In genomic region chr1:18936471-18936813, GRCh38 we compare ENCODE assay signal across 30 cellular contexts. TPM values are rescaled to one million over a fixed set of nuclear protein-coding genes. Genes with fewer than 3 reads are reported as not detected.
DNase-seq lines count a peak whose midpoint lies in the region; ATAC-seq and TF ChIP-seq lines count a peak whose summit lies in the region.
"Had no signal": no experiment of that assay in that cellular context is flagged by ENCODE, and none has a peak within 500 bp of the region (broad histone marks: within the 10 kb centered on the region; RNA-seq: fewer than 3 reads in every experiment).

No MANE protein-coding gene starts in this region.

- H3K79me2 ChIP-seq in trophoblast cell (ENCODE audit: control insufficient read depth, insufficient read depth, low read length, poor library complexity): peaks cover 4% of the 10 kb centered on the region

- H3K27me3 ChIP-seq in Panc1 (ENCODE audit: control insufficient read depth, insufficient read depth, low read length): no peaks in the 10 kb centered on the region
- no peaks in the 10 kb centered on the region for H3K27me3 ChIP-seq in trophoblast cell (ENCODE audit: insufficient read depth, low read length)
- H3K27me3 ChIP-seq: heart right ventricle had no signal

- no peak overlapping the region for H2BK5ac ChIP-seq in trophoblast cell (ENCODE audit: low read depth, low read length, poor library complexity)

- no peak for ATAC-seq in Panc1
- ATAC-seq in HG03139 (IDR thresholded peaks at IDR 0.05; ENCODE audit: unreplicated experiment): no peak
- no peak for ATAC-seq in HG02840 (IDR thresholded peaks at IDR 0.05; ENCODE audit: low FRiP score, unreplicated experiment)
- no peak for ATAC-seq in GM18502 (IDR thresholded peaks at IDR 0.05; ENCODE audit: poor library complexity, unreplicated experiment)
- ATAC-seq: CD8-positive, alpha-beta T cell; GM23338; heart right ventricle; mucosa of descending colon; stimulated activated naive CD8-positive, alpha-beta T cell treated with anti-CD3 and anti-CD28 coated beads, Interleukin-15, amount 100 ng/mL, for 72 hours had no signal

- H3K27ac Mint-ChIP-seq in activated naive CD4-positive, alpha-beta T cell treated with anti-CD3 and anti-CD28 coated beads, Interleukin-2, amount 50 U/mL, for 24 hours: peak overlapping the region; percentile 23
- no peak overlapping the region for H3K27ac Mint-ChIP-seq in activated naive CD4-positive, alpha-beta T cell treated with anti-CD3 and anti-CD28 coated beads, Interleukin-2, amount 10 ng/mL, durations not matched to agents 7 days and 5 days
- H3K27ac Mint-ChIP-seq: CD8-positive, alpha-beta T cell; GM23338; nephron progenitor cell had no signal

- no peak overlapping the region for H4K8ac ChIP-seq in trophoblast cell (ENCODE audit: low read depth, low read length)

- no peak overlapping the region for H3K14ac ChIP-seq in trophoblast cell (ENCODE audit: low read length)

- CTCF ChIA-PET in activated naive CD4-positive, alpha-beta T cell treated with anti-CD3 and anti-CD28 coated beads, Interleukin-2, amount 10 ng/mL, durations not matched to agents 7 days and 5 days (lab: Charles Lee): no interaction called here
- CTCF ChIA-PET in Panc1 (lab: Charles Lee): no interaction called here

- H3K27me3 Mint-ChIP-seq in activated naive CD4-positive, alpha-beta T cell treated with anti-CD3 and anti-CD28 coated beads, Interleukin-2, amount 50 U/mL, for 24 hours: no peaks in the 10 kb centered on the region
- no peaks in the 10 kb centered on the region for H3K27me3 Mint-ChIP-seq in activated naive CD4-positive, alpha-beta T cell treated with anti-CD3 and anti-CD28 coated beads, Interleukin-2, amount 10 ng/mL, durations not matched to agents 7 days and 5 days
- H3K27me3 Mint-ChIP-seq: stimulated activated naive CD8-positive, alpha-beta T cell treated with anti-CD3 and anti-CD28 coated beads, Interleukin-15, amount 100 ng/mL, for 72 hours had no signal

- no peak overlapping the region for H2BK12ac ChIP-seq in trophoblast cell (ENCODE audit: low read length)

- H3K4ac ChIP-seq in trophoblast cell (ENCODE audit: low read depth, low read length): no peak overlapping the region

- H3K23ac ChIP-seq in trophoblast cell (ENCODE audit: low read length): no peak overlapping the region

- H3K4me3 ChIP-seq in Panc1 (ENCODE audit: low read depth in 2 of 2, low read length in 2 of 2) (no peak overlapping the region), trophoblast cell (ENCODE audit: low read depth, low read length) (no peak overlapping the region)
- H3K4me3 ChIP-seq: A549, GM23338, heart right ventricle, mucosa of descending colon, PC-9, thoracic aorta had no signal

- peaks cover 13% of the 10 kb centered on the region for H3K79me1 ChIP-seq in trophoblast cell (ENCODE audit: low read length)

- no peaks in the 10 kb centered on the region for H3K36me3 ChIP-seq in Panc1 (ENCODE audit: control insufficient read depth, insufficient read depth, low read length)
- no peaks in the 10 kb centered on the region for H3K36me3 ChIP-seq in trophoblast cell (ENCODE audit: control insufficient read depth in 1 of 2, insufficient read depth in 2 of 2, low read length in 2 of 2)
- H3K36me3 ChIP-seq: heart right ventricle had no signal

- no peak overlapping the region for H3K4me3 Mint-ChIP-seq in activated naive CD4-positive, alpha-beta T cell treated with anti-CD3 and anti-CD28 coated beads, Interleukin-2, amount 50 U/mL, for 24 hours
- H3K4me3 Mint-ChIP-seq in activated naive CD4-positive, alpha-beta T cell treated with anti-CD3 and anti-CD28 coated beads, Interleukin-2, amount 10 ng/mL, durations not matched to agents 7 days and 5 days: no peak overlapping the region
- H3K4me3 Mint-ChIP-seq: CD8-positive, alpha-beta T cell; GM23338; nephron progenitor cell; stimulated activated naive CD8-positive, alpha-beta T cell treated with anti-CD3 and anti-CD28 coated beads, Interleukin-15, amount 100 ng/mL, for 72 hours had no signal

- H3K9me3 ChIP-seq in Panc1 (ENCODE audit: control insufficient read depth, insufficient read depth, low read depth, low read length) (no peaks in the 10 kb centered on the region), trophoblast cell (ENCODE audit: insufficient read depth, low read depth, low read length) (peaks cover 4% of the 10 kb centered on the region)
- H3K9me3 ChIP-seq: A549, heart right ventricle, mucosa of descending colon, thoracic aorta had no signal

- H4K12ac ChIP-seq in trophoblast cell (ENCODE audit: low read depth, low read length): no peak overlapping the region

- no peak overlapping the region for H4K91ac ChIP-seq in trophoblast cell (ENCODE audit: low read depth, low read length)

- no peak for DNase-seq in activated naive CD4-positive, alpha-beta T cell treated with anti-CD3 and anti-CD28 coated beads, Interleukin-2, amount 10 ng/mL, durations not matched to agents 7 days and 5 days
- DNase-seq in Panc1 (ENCODE audit: low read depth, low spot score) (no peak), epithelial cell of prostate (ENCODE audit: low read depth, low spot score) (no peak), trophoblast cell (peak; percentile 46 to 74)
- DNase-seq: activated CD4-positive, alpha-beta T cell treated with anti-CD3 and anti-CD28 coated beads for 4 hours; activated gamma-delta T cell; activated T-cell treated with anti-CD3 and anti-CD28 coated beads, Interleukin-2, amount 50 U/mL, for 1 hour; CD8-positive, alpha-beta T cell; central memory CD4-positive, alpha-beta T cell; EL; heart right ventricle; NCI-H1105 treated with DMSO at 0.1 percent for 48 hours; NCI-H1930; NCI-H2227 treated with DMSO at 0.1 percent for 48 hours; NCI-H526 treated with DMSO at 0.1 percent for 48 hours; nephron progenitor cell; NK-92 treated with Interleukin-12 subunit alpha and Interleukin-12 subunit beta, amount 100 ng/mL, for 24 hours; PC-9; SHP77 treated with DMSO at 0.1 percent for 48 hours; stimulated activated CD4-positive, alpha-beta T cell treated with anti-CD3 and anti-CD28 coated beads, Interleukin-1b, Interleukin-23, amount 100 ng/mL, for 48 hours; stimulated activated naive CD8-positive, alpha-beta T cell treated with anti-CD3 and anti-CD28 coated beads, Interleukin-15, amount 100 ng/mL, for 72 hours had no signal

- no peak overlapping the region for H3K4me2 ChIP-seq in trophoblast cell (ENCODE audit: low read length)
- H3K4me2 ChIP-seq: A549, GM23338, PC-9 had no signal

- no peak overlapping the region for H2AK5ac ChIP-seq in trophoblast cell (ENCODE audit: low read length)

- WGBS in trophoblast cell (ENCODE audit: extremely low coverage, insufficient coverage, insufficient read length): no CpG with 5 or more reads among the region's 3 CpGs

- no peak overlapping the region for H3K18ac ChIP-seq in trophoblast cell (ENCODE audit: low read length)

- in situ Hi-C loops in Panc1 (cut with HindIII; ENCODE audit: low pct_unique_long_range_greater_than_20kb, low sequenced_read_pairs): no loop called here

- no peak overlapping the region for H2BK120ac ChIP-seq in trophoblast cell (ENCODE audit: insufficient read depth, low read length, poor library complexity)

- H2AFZ ChIP-seq in trophoblast cell (ENCODE audit: insufficient read depth, low read length, poor library complexity): no peak overlapping the region
- H2AFZ ChIP-seq: GM23338, parathyroid adenoma, PC-9 had no signal

- POLR2A ChIA-PET in Panc1 (lab: Charles Lee): no interaction called here

- peaks cover 85% of the 10 kb centered on the region for H3K4me1 Mint-ChIP-seq in activated naive CD4-positive, alpha-beta T cell treated with anti-CD3 and anti-CD28 coated beads, Interleukin-2, amount 50 U/mL, for 24 hours
- peaks cover 19% of the 10 kb centered on the region for H3K4me1 Mint-ChIP-seq in activated naive CD4-positive, alpha-beta T cell treated with anti-CD3 and anti-CD28 coated beads, Interleukin-2, amount 10 ng/mL, durations not matched to agents 7 days and 5 days

- H3K4me1 ChIP-seq in Panc1 (ENCODE audit: control insufficient read depth, insufficient read depth, low read length) (peaks cover 100% of the 10 kb centered on the region), trophoblast cell (ENCODE audit: control insufficient read depth in 1 of 2, insufficient read depth in 2 of 2, low read length in 2 of 2) (peaks cover 33 to 50% of the 10 kb centered on the region in 2 experiments)

- no peaks in the 10 kb centered on the region for H3K9me3 Mint-ChIP-seq in activated naive CD4-positive, alpha-beta T cell treated with anti-CD3 and anti-CD28 coated beads, Interleukin-2, amount 50 U/mL, for 24 hours
- H3K9me3 Mint-ChIP-seq in activated naive CD4-positive, alpha-beta T cell treated with anti-CD3 and anti-CD28 coated beads, Interleukin-2, amount 10 ng/mL, durations not matched to agents 7 days and 5 days: no peaks in the 10 kb centered on the region
- H3K9me3 Mint-ChIP-seq: CD8-positive, alpha-beta T cell; GM23338; nephron progenitor cell; stimulated activated naive CD8-positive, alpha-beta T cell treated with anti-CD3 and anti-CD28 coated beads, Interleukin-15, amount 100 ng/mL, for 72 hours had no signal

- no peak for TF ChIP-seq CTCF in Panc1 (IDR thresholded peaks at IDR 0.05)

- no TSS peak for BruUV-seq in Panc1 (replicated peaks; lab: Mats Ljungman, UMichigan)

- intact Hi-C loops in Panc1 (cut with micrococcal nuclease; ENCODE audit: unreplicated experiment): no loop called here

- H3K27ac ChIP-seq in Panc1 (ENCODE audit: low read length) (peak overlapping the region; percentile 57), epithelial cell of prostate (peak overlapping the region; percentile 43), trophoblast cell (ENCODE audit: low read depth, low read length) (no peak overlapping the region)
- H3K27ac ChIP-seq: heart right ventricle, parathyroid adenoma, PC-9, thoracic aorta had no signal

- no peak overlapping the region for H3K9ac ChIP-seq in trophoblast cell (ENCODE audit: low read length)
- H3K9ac ChIP-seq: parathyroid adenoma had no signal

- no peaks in the 10 kb centered on the region for H3K36me3 Mint-ChIP-seq in activated naive CD4-positive, alpha-beta T cell treated with anti-CD3 and anti-CD28 coated beads, Interleukin-2, amount 50 U/mL, for 24 hours
- H3K36me3 Mint-ChIP-seq in activated naive CD4-positive, alpha-beta T cell treated with anti-CD3 and anti-CD28 coated beads, Interleukin-2, amount 10 ng/mL, durations not matched to agents 7 days and 5 days: no peaks in the 10 kb centered on the region

RNA-seq across cellular contexts. Expression of gene IFFO2, which starts 20.0 kb away (rescaled TPM):
- 59.4 TPM for total RNA-seq in Panc1 (2021; ENCODE audit: unreplicated experiment)
- polyA plus RNA-seq in Panc1 (2012; ENCODE audit: insufficient read length): 53.4 TPM
- 18.2 and 19.5 TPM in 2 replicates for polyA plus RNA-seq in trophoblast cell (2013)

RNA-seq across cellular contexts. Expression of gene ALDH4A1, which starts 34.1 kb away (rescaled TPM):
- total RNA-seq in Panc1 (2021; ENCODE audit: unreplicated experiment): 21.7 TPM
- polyA plus RNA-seq in Panc1 (2012; ENCODE audit: insufficient read length): 41.3 TPM
- 34.2 and 35.7 TPM in 2 replicates for polyA plus RNA-seq in trophoblast cell (2013)

Comparison
In these comparisons a context has a peak if more than half of its experiments do, and no peak if none do; other contexts are left out.
1. DNase-seq: peak in trophoblast cell (2 of 2); none in activated naive CD4-positive, alpha-beta T cell treated with anti-CD3 and anti-CD28 coated beads, Interleukin-2, amount 10 ng/mL, durations not matched to agents 7 days and 5 days (single experiment), Panc1 (single experiment) and epithelial cell of prostate (single experiment).